24 cellular contexts compared by ENCODE assay signal in genomic region chr16:76292218-76292617, GRCh38. TPM values are rescaled to one million over a fixed set of nuclear protein-coding genes. Genes with fewer than 3 reads are reported as not detected.
"Had no signal": no experiment of that assay in that cellular context is flagged by ENCODE, and none has a peak within 500 bp of the region (broad histone marks: within the 10 kb centered on the region; RNA-seq: fewer than 3 reads in every experiment).

No MANE protein-coding gene starts in this region.

- H3K27me3 Mint-ChIP-seq: dendritic cell treated with granulocyte-macrophage colony-stimulating factor and Interleukin-4, amounts not matched to agents 40 ng/mL and 50 ng/mL, for 4 days; natural killer cell treated with Interleukin-12 subunit alpha and Interleukin-12 subunit beta and Interleukin-15 and Interleukin-18, amount 100 ng/mL, for 72 hours; stimulated activated memory B cell treated with anti-CD40 and anti-IgM and Interleukin-4, amounts not matched to agents 10 μg/mL and 1 μg/mL and 100 μg/mL, for 72 hours; stimulated activated naive CD8-positive, alpha-beta T cell treated with anti-CD3 and anti-CD28 coated beads, Interleukin-15, Interleukin-2, amounts not matched to agents 100 ng/mL and 50 ng/mL, for 24 hours had no signal

- DNase-seq: esophagus squamous epithelium; foreskin fibroblast; immature natural killer cell; left cardiac atrium; left ventricle myocardium inferior; lower lobe of right lung; occipital lobe; pancreas; right lobe of liver; spleen; stimulated activated CD4-positive, alpha-beta T cell treated with anti-CD3 and anti-CD28 coated beads, Interleukin-15, amount 100 ng/mL, for 24 hours; stimulated activated CD4-positive, alpha-beta T cell treated with anti-CD3 and anti-CD28 coated beads, Interleukin-1b, Interleukin-23, amount 100 ng/mL, for 48 hours; stimulated activated CD4-positive, alpha-beta T cell treated with anti-CD3 and anti-CD28 coated beads, Interleukin-4, amount 100 ng/mL, for 24 hours; testis; upper lobe of right lung had no signal

- H3K4me1 Mint-ChIP-seq: immature natural killer cell; memory B cell; stimulated activated memory B cell treated with anti-CD40 and anti-IgM and Interleukin-4, amounts not matched to agents 10 μg/mL and 1 μg/mL and 100 μg/mL, for 72 hours had no signal

- H3K9me3 Mint-ChIP-seq: dendritic cell treated with granulocyte-macrophage colony-stimulating factor and Interleukin-4, amounts not matched to agents 40 ng/mL and 50 ng/mL, for 4 days; mesothelial cell of epicardium; stimulated activated naive CD8-positive, alpha-beta T cell treated with anti-CD3 and anti-CD28 coated beads, Interleukin-15, Interleukin-2, amounts not matched to agents 100 ng/mL and 50 ng/mL, for 24 hours had no signal

- H3K27ac Mint-ChIP-seq: dendritic cell treated with granulocyte-macrophage colony-stimulating factor and Interleukin-4, amounts not matched to agents 40 ng/mL and 50 ng/mL, for 4 days; immature natural killer cell; memory B cell; mesothelial cell of epicardium; natural killer cell treated with Interleukin-12 subunit alpha and Interleukin-12 subunit beta and Interleukin-15 and Interleukin-18, amount 100 ng/mL, for 72 hours; stimulated activated memory B cell treated with anti-CD40 and anti-IgM and Interleukin-4, amounts not matched to agents 10 μg/mL and 1 μg/mL and 100 μg/mL, for 72 hours; stimulated activated naive CD8-positive, alpha-beta T cell treated with anti-CD3 and anti-CD28 coated beads, Interleukin-15, Interleukin-2, amounts not matched to agents 100 ng/mL and 50 ng/mL, for 24 hours had no signal

- H3K4me3 Mint-ChIP-seq: dendritic cell treated with granulocyte-macrophage colony-stimulating factor and Interleukin-4, amounts not matched to agents 40 ng/mL and 50 ng/mL, for 4 days; immature natural killer cell; memory B cell; mesothelial cell of epicardium; natural killer cell treated with Interleukin-12 subunit alpha and Interleukin-12 subunit beta and Interleukin-15 and Interleukin-18, amount 100 ng/mL, for 72 hours; stimulated activated memory B cell treated with anti-CD40 and anti-IgM and Interleukin-4, amounts not matched to agents 10 μg/mL and 1 μg/mL and 100 μg/mL, for 72 hours; stimulated activated naive CD8-positive, alpha-beta T cell treated with anti-CD3 and anti-CD28 coated beads, Interleukin-15, Interleukin-2, amounts not matched to agents 100 ng/mL and 50 ng/mL, for 24 hours had no signal

- H3K36me3 Mint-ChIP-seq: immature natural killer cell; memory B cell; mesothelial cell of epicardium; stimulated activated memory B cell treated with anti-CD40 and anti-IgM and Interleukin-4, amounts not matched to agents 10 μg/mL and 1 μg/mL and 100 μg/mL, for 72 hours had no signal

RNA-seq across cellular contexts. Expression of gene CNTNAP4, which starts 15.0 kb away (rescaled TPM):
- total RNA-seq: epithelial cell of proximal tubule; esophagus squamous epithelium; left ventricle myocardium inferior; lower lobe of right lung; mucosa of gallbladder; natural killer cell treated with Interleukin-12 subunit alpha and Interleukin-12 subunit beta and Interleukin-15 and Interleukin-18, amount 100 ng/mL, for 72 hours; pancreas; renal cortical epithelial cell; right lobe of liver; upper lobe of right lung had no signal
